In genomic region chr13:23876265-23876664, GRCh38 we compare ENCODE assay signal across 9 cellular contexts. TPM values are rescaled to one million over a fixed set of nuclear protein-coding genes. Genes with fewer than 3 reads are reported as not detected.
DNase-seq lines count a peak whose midpoint lies in the region; ATAC-seq and TF ChIP-seq lines count a peak whose summit lies in the region.
"Had no signal": no experiment of that assay in that cellular context is flagged by ENCODE, and none has a peak within 500 bp of the region (broad histone marks: within the 10 kb centered on the region; RNA-seq: fewer than 3 reads in every experiment).

No MANE protein-coding gene starts in this region.

- DNase-seq in GM12864 (ENCODE audit: low read depth) (no peak), mammary epithelial cell (no peak), NCI-H2196 (lab: John Stamatoyannopoulos, UW; ENCODE audit: unreplicated experiment) (no peak)
- no peak for DNase-seq in activated naive CD4-positive, alpha-beta T cell treated with anti-CD3 and anti-CD28 coated beads, Interleukin-2, amount 50 U/mL, for 16 hours
- DNase-seq in activated CD4-positive, alpha-beta memory T cell treated with anti-CD3 and anti-CD28 coated beads for 36 hours, result no peak

- H3K27me3 ChIP-seq in mammary epithelial cell (ENCODE audit: insufficient read depth, low read length), result no peaks in the 10 kb centered on the region
- no peaks in the 10 kb centered on the region for H3K27me3 ChIP-seq in neural cell (ENCODE audit: insufficient read depth, low read depth, low read length)

- no peaks in the 10 kb centered on the region for H3K27me3 Mint-ChIP-seq in activated CD4-positive, alpha-beta memory T cell treated with anti-CD3 and anti-CD28 coated beads for 36 hours

- peaks cover 5% of the 10 kb centered on the region for H3K36me3 ChIP-seq in mammary epithelial cell (ENCODE audit: insufficient read depth, low read length)
- H3K36me3 ChIP-seq in neural cell (ENCODE audit: insufficient read depth, low read length), result no peaks in the 10 kb centered on the region

- H3K9me3 ChIP-seq in mammary epithelial cell (replicated peaks; ENCODE audit: insufficient read depth, low read length) (no peaks in the 10 kb centered on the region), neural cell (ENCODE audit: low read length) (no peaks in the 10 kb centered on the region)

- H3K4me3 Mint-ChIP-seq in activated CD4-positive, alpha-beta memory T cell treated with anti-CD3 and anti-CD28 coated beads for 36 hours, result no peak overlapping the region

- no peaks in the 10 kb centered on the region for H3K4me1 Mint-ChIP-seq in activated CD4-positive, alpha-beta memory T cell treated with anti-CD3 and anti-CD28 coated beads for 36 hours (ENCODE audit: low read depth)

- H3K4me3 ChIP-seq in GM12864 (ENCODE audit: low read depth, low read length) (no peak overlapping the region), mammary epithelial cell (replicated peaks in 1 of 3; ENCODE audit: insufficient read depth in 1 of 3, low read depth in 2 of 3, low read length in 3 of 3) (no peak overlapping the region), neural cell (ENCODE audit: low read length) (no peak overlapping the region)

- peaks cover 6% of the 10 kb centered on the region for H3K36me3 Mint-ChIP-seq in activated CD4-positive, alpha-beta memory T cell treated with anti-CD3 and anti-CD28 coated beads for 36 hours

- intact Hi-C loops in mammary epithelial cell (cut with micrococcal nuclease), result loop anchor here (1.0 kb wide), 2 partner anchors 23 to 344 kb away; no protein-coding TSS in a partner anchor
- intact Hi-C loops in activated CD4-positive, alpha-beta memory T cell treated with anti-CD3 and anti-CD28 coated beads for 36 hours (cut with micrococcal nuclease), result no loop called here

- ATAC-seq in GM19324 (IDR thresholded peaks at IDR 0.05; ENCODE audit: low FRiP score, unreplicated experiment), result no peak

- TF ChIP-seq EP300 in Ishikawa (IDR thresholded peaks at IDR 0.05; ENCODE audit: borderline replicate concordance) (no peak), neural cell (conservative IDR thresholded peaks at IDR 0.05; ENCODE audit: poor library complexity, severe bottlenecking) (no peak)

- BruUV-seq in mammary epithelial cell (replicated peaks; lab: Mats Ljungman, UMichigan), result no TSS peak

- peak; percentile 28 for TF ChIP-seq RAD21 in Ishikawa (IDR thresholded peaks at IDR 0.05; ENCODE audit: low read depth)
- TF ChIP-seq RAD21 in neural cell (conservative IDR thresholded peaks at IDR 0.05), result peak; percentile 45

- no peak overlapping the region for H2AFZ ChIP-seq in mammary epithelial cell (ENCODE audit: low read depth, low read length)
- no peak overlapping the region for H2AFZ ChIP-seq in neural cell (ENCODE audit: low read depth, low read length)

- no peaks in the 10 kb centered on the region for H3K9me2 ChIP-seq in neural cell (ENCODE audit: insufficient read depth, low read length)

- CTCF ChIA-PET in mammary epithelial cell (lab: Charles Lee; ENCODE audit: low non-redundant PET), result no interaction called here
- CTCF ChIA-PET in activated CD4-positive, alpha-beta memory T cell treated with anti-CD3 and anti-CD28 coated beads for 36 hours (lab: Charles Lee), result no interaction called here

- H4K20me1 ChIP-seq in mammary epithelial cell (ENCODE audit: insufficient read depth, low read length) (no peaks in the 10 kb centered on the region), neural cell (ENCODE audit: insufficient read depth) (no peaks in the 10 kb centered on the region)

- no peaks in the 10 kb centered on the region for H3F3A ChIP-seq in neural cell (ENCODE audit: insufficient read depth, low read length, poor library complexity, severe bottlenecking)

- in situ Hi-C loops in mammary epithelial cell (cut with MboI; ENCODE audit: low sequenced_read_pairs in 2 of 2), result loop anchor here (10.0 to 25.0 kb wide), 2 partner anchors 411 to 414 kb away; no protein-coding TSS in a partner anchor

- peak; percentile 40 for TF ChIP-seq CTCF in GM12864 (IDR thresholded peaks at IDR 0.05; ENCODE audit: low read depth, low read length, missing control alignments)
- TF ChIP-seq CTCF in mammary epithelial cell (conservative IDR thresholded peaks at IDR 0.05 in 1 of 2, IDR thresholded peaks at IDR 0.05 in 1 of 2; ENCODE audit: extremely low read depth in 1 of 2, insufficient read depth in 1 of 2, low read depth in 1 of 2, low read length in 2 of 2), result peak; percentile 26 to 49
- peak; percentile 51 for TF ChIP-seq CTCF in neural cell (IDR thresholded peaks at IDR 0.05; ENCODE audit: poor library complexity, severe bottlenecking)

- H3K27ac Mint-ChIP-seq in activated CD4-positive, alpha-beta memory T cell treated with anti-CD3 and anti-CD28 coated beads for 36 hours, result no peak overlapping the region

- H3K4me2 ChIP-seq in mammary epithelial cell (ENCODE audit: insufficient read depth, low read depth, low read length) (no peak overlapping the region), neural cell (ENCODE audit: low read length) (no peak overlapping the region)

- POLR2A ChIA-PET in activated CD4-positive, alpha-beta memory T cell treated with anti-CD3 and anti-CD28 coated beads for 36 hours (lab: Charles Lee), result no interaction called here

- 93% methylated on average over 2 of the region's 2 CpGs for WGBS in mammary epithelial cell (ENCODE audit: low coverage, missing lambda C conversion rate)

- no peaks in the 10 kb centered on the region for H3K4me1 ChIP-seq in mammary epithelial cell (ENCODE audit: insufficient read depth, low read length)

- no peak overlapping the region for H3K27ac ChIP-seq in mammary epithelial cell (ENCODE audit: insufficient read depth, low read depth, low read length)
- no peak overlapping the region for H3K27ac ChIP-seq in neural cell (ENCODE audit: low read length)

- no peaks in the 10 kb centered on the region for H3K79me2 ChIP-seq in mammary epithelial cell (ENCODE audit: insufficient read depth, low read length)
- H3K79me2 ChIP-seq in neural cell (replicated peaks; ENCODE audit: insufficient read depth, low read length), result no peaks in the 10 kb centered on the region

- H3K9ac ChIP-seq in mammary epithelial cell (ENCODE audit: insufficient read depth, low read length) (no peak overlapping the region), neural cell (ENCODE audit: low read length) (no peak overlapping the region)

- dilution Hi-C loops in mammary epithelial cell (cut with HindIII; ENCODE audit: low sequenced_read_pairs), result no loop called here

- no peaks in the 10 kb centered on the region for H3K9me3 Mint-ChIP-seq in activated CD4-positive, alpha-beta memory T cell treated with anti-CD3 and anti-CD28 coated beads for 36 hours

TF ChIP-seq in neural cell, 6 proteins besides CTCF, POLR2A, EP300 and RAD21:
- no peak for TF ChIP-seq MXI1 (conservative IDR thresholded peaks at IDR 0.05; ENCODE audit: poor library complexity, severe bottlenecking)
- peak; percentile 49 for TF ChIP-seq SMC3 (conservative IDR thresholded peaks at IDR 0.05; ENCODE audit: poor library complexity)
TF ChIP-seq in neural cell: peak in this region for 1.

RNA-seq across cellular contexts. Expression of gene MIPEP, which starts 12.9 kb away (rescaled TPM):
- 10 to 100 TPM; 24.2 to 32.2 TPM for total RNA-seq in mammary epithelial cell
- polyA plus RNA-seq in mammary epithelial cell (27.0 TPM), neural cell (9.1 and 15.3 TPM in 2 replicates)
- polyA minus RNA-seq in mammary epithelial cell (4.1 TPM), neural cell (9.3 and 10.2 TPM in 2 replicates)
- 10 to 100 TPM; 16.6 to 16.7 TPM for total RNA-seq in activated CD4-positive, alpha-beta memory T cell treated with anti-CD3 and anti-CD28 coated beads for 36 hours

RNA-seq across cellular contexts. Expression of gene C1QTNF9B, which starts 21.0 kb away (rescaled TPM):
- not detected for total RNA-seq in mammary epithelial cell
- not detected for polyA plus RNA-seq in mammary epithelial cell
- polyA minus RNA-seq in mammary epithelial cell, result not detected
- polyA plus RNA-seq in neural cell, result 0.24 and 1.5 TPM in 2 replicates
- polyA minus RNA-seq in neural cell, result 0.69 TPM in 1 of 2 replicates, not detected in the other
- not detected for total RNA-seq in activated CD4-positive, alpha-beta memory T cell treated with anti-CD3 and anti-CD28 coated beads for 36 hours
- total RNA-seq: T-helper 2 cell treated with Interferon-gamma antibody and Interleukin-4, amounts not matched to agents 100 ng/mL and 5 ng/mL, for 36 hours had no signal
